In genomic region chr1:156055649-156056048, GRCh38 we compare ENCODE assay signal across 8 cellular contexts. TPM values are rescaled to one million over a fixed set of nuclear protein-coding genes. Genes with fewer than 3 reads are reported as not detected.
DNase-seq lines count a peak whose midpoint lies in the region; ATAC-seq, FAIRE-seq and TF ChIP-seq lines count a peak whose summit lies in the region.

No MANE protein-coding gene starts in this region.

- no peak overlapping the region for H2AFZ ChIP-seq in endothelial cell of umbilical vein (ENCODE audit: low read depth, low read length)

- DNase-seq in Panc1 (ENCODE audit: low read depth, low spot score): no peak
- no peak for DNase-seq in endothelial cell of umbilical vein (ENCODE audit: low read depth, low spot score)
- no peak for DNase-seq in prostate gland (ENCODE audit: low spot score)

- TF ChIP-seq CTCF in GM12875 (IDR thresholded peaks at IDR 0.05; ENCODE audit: borderline replicate concordance, insufficient read depth, low read depth, low read length): no peak
- TF ChIP-seq CTCF in Panc1 (IDR thresholded peaks at IDR 0.05): no peak
- no peak for TF ChIP-seq CTCF in endothelial cell of umbilical vein (IDR thresholded peaks at IDR 0.05; ENCODE audit: extremely low read depth in 1 of 2, insufficient read depth in 1 of 2, low read depth in 1 of 2, low read length in 2 of 2)
- TF ChIP-seq CTCF in prostate gland (IDR thresholded peaks at IDR 0.05): no peak

- H3K9me1 ChIP-seq in endothelial cell of umbilical vein (replicated peaks; ENCODE audit: control insufficient read depth, extremely low read depth, insufficient read depth, low read length): no peaks in the 10 kb centered on the region

- intact Hi-C loops in Panc1 (cut with micrococcal nuclease; ENCODE audit: unreplicated experiment): loop anchor here (5.0 kb wide), 1 partner anchor 113 kb away; the partner anchor contains the start of gene RXFP4
- intact Hi-C loops in endothelial cell of umbilical vein (cut with micrococcal nuclease): no loop called here
- intact Hi-C loops in prostate gland (cut with DNase I): no loop called here

- POLR2A ChIA-PET in Panc1 (lab: Charles Lee) (no interaction called here), endothelial cell of umbilical vein (lab: Charles Lee) (no interaction called here)

- H3K9ac ChIP-seq in endothelial cell of umbilical vein (replicated peaks; ENCODE audit: extremely low read depth, insufficient read depth, low read length): no peak overlapping the region

- no peaks in the 10 kb centered on the region for H4K20me1 ChIP-seq in endothelial cell of umbilical vein (replicated peaks; ENCODE audit: control insufficient read depth, extremely low read depth, insufficient read depth, low read length)

- no peaks in the 10 kb centered on the region for H3K27me3 ChIP-seq in Panc1 (ENCODE audit: control insufficient read depth, insufficient read depth, low read length)
- no peaks in the 10 kb centered on the region for H3K27me3 ChIP-seq in endothelial cell of umbilical vein (ENCODE audit: control insufficient read depth in 2 of 2, insufficient read depth in 2 of 2, low read length in 2 of 2)
- H3K27me3 ChIP-seq in prostate gland (replicated peaks; ENCODE audit: insufficient read depth): no peaks in the 10 kb centered on the region

- H3K4me3 ChIP-seq in GM12875 (ENCODE audit: low read depth, low read length) (peak overlapping the region; percentile 84), Panc1 (ENCODE audit: low read depth in 2 of 2, low read length in 2 of 2) (peak overlapping the region; percentile 87 to 96), endothelial cell of umbilical vein (replicated peaks in 1 of 3; ENCODE audit: insufficient read depth in 1 of 3, low read depth in 1 of 3, low read length in 3 of 3) (peak overlapping the region in 2 of 3 experiments; percentile 57 to 74), prostate gland (peak overlapping the region; percentile 69 to 93)

- H3K4me1 ChIP-seq in Panc1 (ENCODE audit: control insufficient read depth, insufficient read depth, low read length) (peaks cover 7% of the 10 kb centered on the region; the same call in 1 of the 2 replicates), endothelial cell of umbilical vein (ENCODE audit: control insufficient read depth, extremely low read depth, insufficient read depth, low read length) (peaks cover 15% of the 10 kb centered on the region), prostate gland (replicated peaks) (no peaks in the 10 kb centered on the region)

- peaks cover 3% of the 10 kb centered on the region; the same call in 1 of the 2 replicates for H3K36me3 ChIP-seq in Panc1 (ENCODE audit: control insufficient read depth, insufficient read depth, low read length)
- H3K36me3 ChIP-seq in endothelial cell of umbilical vein (ENCODE audit: control insufficient read depth in 2 of 2, extremely low read depth in 1 of 2, insufficient read depth in 2 of 2, low read length in 2 of 2): no peaks in the 10 kb centered on the region
- no peaks in the 10 kb centered on the region for H3K36me3 ChIP-seq in prostate gland

- peak; percentile 66 for FAIRE-seq in endothelial cell of umbilical vein (lab: Jason Lieb, UNC)

- in situ Hi-C loops in Panc1 (cut with HindIII; ENCODE audit: low pct_unique_long_range_greater_than_20kb, low sequenced_read_pairs): no loop called here

- ATAC-seq in Panc1: no peak
- ATAC-seq in GM18502 (IDR thresholded peaks at IDR 0.05; ENCODE audit: poor library complexity, unreplicated experiment): no peak
- ATAC-seq in GM18511 (IDR thresholded peaks at IDR 0.05; ENCODE audit: unreplicated experiment): no peak
- ATAC-seq in GM19452 (IDR thresholded peaks at IDR 0.05; ENCODE audit: unreplicated experiment): no peak
- no peak for ATAC-seq in HG03439 (IDR thresholded peaks at IDR 0.05; ENCODE audit: unreplicated experiment)

- H3K9me3 ChIP-seq in Panc1 (ENCODE audit: control insufficient read depth, insufficient read depth, low read depth, low read length) (no peaks in the 10 kb centered on the region), endothelial cell of umbilical vein (replicated peaks; ENCODE audit: control insufficient read depth, insufficient read depth, low read length) (no peaks in the 10 kb centered on the region), prostate gland (no peaks in the 10 kb centered on the region)

- peaks cover 19% of the 10 kb centered on the region for H3K79me2 ChIP-seq in endothelial cell of umbilical vein (ENCODE audit: control insufficient read depth, insufficient read depth, low read length)

- BruUV-seq in Panc1 (replicated peaks; lab: Mats Ljungman, UMichigan) (no TSS peak), endothelial cell of umbilical vein (replicated peaks; lab: Mats Ljungman, UMichigan) (no TSS peak)

- H3K27ac ChIP-seq in Panc1 (ENCODE audit: low read length) (peak overlapping the region; percentile 87), endothelial cell of umbilical vein (ENCODE audit: insufficient read depth, low read depth, low read length) (no peak overlapping the region), prostate gland (no peak overlapping the region)

- WGBS in prostate gland: 49% methylated on average over 6 of the region's 6 CpGs

- peak overlapping the region; percentile 75 for H3K4me2 ChIP-seq in endothelial cell of umbilical vein (ENCODE audit: insufficient read depth, low read length)

- TF ChIP-seq POLR2A in endothelial cell of umbilical vein (IDR thresholded peaks at IDR 0.05; ENCODE audit: low read depth, low read length) (no peak), prostate gland (IDR thresholded peaks at IDR 0.05) (no peak)

- dilution Hi-C loops in endothelial cell of umbilical vein (cut with MboI; ENCODE audit: extremely low pct_ligation_motif_present, low sequenced_read_pairs): no loop called here

- CTCF ChIA-PET in Panc1 (lab: Charles Lee): no interaction called here
- CTCF ChIA-PET in endothelial cell of umbilical vein (lab: Charles Lee): no interaction called here

RNA-seq across cellular contexts. Expression of gene LAMTOR2, which starts 1.1 kb away (rescaled TPM):
- total RNA-seq in Panc1 (2021; ENCODE audit: unreplicated experiment) (63.4 TPM), endothelial cell of umbilical vein (77.7 and 80.3 TPM in 2 replicates), prostate gland (10 to 100 TPM; 48.0 to 91.4 TPM)
- 111 TPM for polyA plus RNA-seq in Panc1 (2012; ENCODE audit: insufficient read length)
- 136 and 145 TPM in 2 replicates for polyA plus RNA-seq in endothelial cell of umbilical vein
- 127 and 134 TPM in 2 replicates for polyA plus RNA-seq in endothelial cell of umbilical vein (2011; cell fraction: cytosol; rRNA removed)
- 26.3 and 33.6 TPM in 2 replicates for polyA plus RNA-seq in endothelial cell of umbilical vein (2011; cell fraction: nucleus; rRNA removed)
- 80.8 and 89.4 TPM in 2 replicates for polyA plus RNA-seq in endothelial cell of umbilical vein (2012)
- 34.9 and 36.8 TPM in 2 replicates for polyA minus RNA-seq in endothelial cell of umbilical vein
- 31.1 TPM for polyA minus RNA-seq in endothelial cell of umbilical vein (2011; cell fraction: cytosol; rRNA and poly(A)+ RNA removed)
- polyA minus RNA-seq in endothelial cell of umbilical vein (2011; cell fraction: nucleus; rRNA and poly(A)+ RNA removed): 5.2 and 7.0 TPM in 2 replicates

RNA-seq across cellular contexts. Expression of gene UBQLN4, which starts 2.1 kb away (rescaled TPM):
- 60.0 TPM for total RNA-seq in Panc1 (2021; ENCODE audit: unreplicated experiment)
- polyA plus RNA-seq in Panc1 (2012; ENCODE audit: insufficient read length): 54.4 TPM
- 48.1 and 50.8 TPM in 2 replicates for total RNA-seq in endothelial cell of umbilical vein
- polyA plus RNA-seq in endothelial cell of umbilical vein: 50.5 and 53.6 TPM in 2 replicates
- polyA plus RNA-seq in endothelial cell of umbilical vein (2011; cell fraction: cytosol; rRNA removed): 35.4 and 37.2 TPM in 2 replicates
- polyA plus RNA-seq in endothelial cell of umbilical vein (2011; cell fraction: nucleus; rRNA removed): 69.3 and 71.6 TPM in 2 replicates
- polyA plus RNA-seq in endothelial cell of umbilical vein (2012): 33.9 and 41.1 TPM in 2 replicates
- polyA minus RNA-seq in endothelial cell of umbilical vein: 56.5 and 63.4 TPM in 2 replicates
- 33.5 TPM for polyA minus RNA-seq in endothelial cell of umbilical vein (2011; cell fraction: cytosol; rRNA and poly(A)+ RNA removed)
- 22.3 and 29.8 TPM in 2 replicates for polyA minus RNA-seq in endothelial cell of umbilical vein (2011; cell fraction: nucleus; rRNA and poly(A)+ RNA removed)
- 10 to 100 TPM; 27.0 to 43.6 TPM for total RNA-seq in prostate gland

RNA-seq across cellular contexts. Expression of gene RAB25, which starts 5.3 kb away (rescaled TPM):
- total RNA-seq in Panc1 (2021; ENCODE audit: unreplicated experiment) (not detected), endothelial cell of umbilical vein (not detected in 2 replicates), prostate gland (100 to 1,000 TPM in 1 of 2 donors, 10 to 100 TPM in 1; 33.5 to 100 TPM)
- not detected for polyA plus RNA-seq in Panc1 (2012; ENCODE audit: insufficient read length)
- polyA plus RNA-seq in endothelial cell of umbilical vein: not detected in 2 replicates
- polyA plus RNA-seq in endothelial cell of umbilical vein (2011; cell fraction: cytosol; rRNA removed): not detected in 2 replicates
- not detected in 2 replicates for polyA plus RNA-seq in endothelial cell of umbilical vein (2011; cell fraction: nucleus; rRNA removed)
- polyA plus RNA-seq in endothelial cell of umbilical vein (2012): not detected in 2 replicates
- 0.53 TPM in 1 of 2 replicates, not detected in the other for polyA minus RNA-seq in endothelial cell of umbilical vein
- polyA minus RNA-seq in endothelial cell of umbilical vein (2011; cell fraction: cytosol; rRNA and poly(A)+ RNA removed): not detected
- not detected in 2 replicates for polyA minus RNA-seq in endothelial cell of umbilical vein (2011; cell fraction: nucleus; rRNA and poly(A)+ RNA removed)

RNA-seq across cellular contexts. Expression of gene MEX3A, which starts 26.6 kb away (rescaled TPM):
- total RNA-seq in Panc1 (2021; ENCODE audit: unreplicated experiment) (15.8 TPM), endothelial cell of umbilical vein (23.6 and 26.6 TPM in 2 replicates), prostate gland (1 to 10 TPM; 3.3 to 5.7 TPM)
- 33.1 TPM for polyA plus RNA-seq in Panc1 (2012; ENCODE audit: insufficient read length)
- 20.2 and 22.0 TPM in 2 replicates for polyA plus RNA-seq in endothelial cell of umbilical vein
- 14.0 and 16.6 TPM in 2 replicates for polyA plus RNA-seq in endothelial cell of umbilical vein (2011; cell fraction: cytosol; rRNA removed)
- 17.9 and 22.9 TPM in 2 replicates for polyA plus RNA-seq in endothelial cell of umbilical vein (2011; cell fraction: nucleus; rRNA removed)
- 14.7 and 16.6 TPM in 2 replicates for polyA plus RNA-seq in endothelial cell of umbilical vein (2012)
- polyA minus RNA-seq in endothelial cell of umbilical vein: 26.8 and 30.9 TPM in 2 replicates
- 3.7 TPM for polyA minus RNA-seq in endothelial cell of umbilical vein (2011; cell fraction: cytosol; rRNA and poly(A)+ RNA removed)
- 10.9 and 12.6 TPM in 2 replicates for polyA minus RNA-seq in endothelial cell of umbilical vein (2011; cell fraction: nucleus; rRNA and poly(A)+ RNA removed)

RNA-seq across cellular contexts. Expression of gene SSR2, which starts 34.9 kb away (rescaled TPM):
- total RNA-seq in Panc1 (2021; ENCODE audit: unreplicated experiment) (252 TPM), endothelial cell of umbilical vein (339 and 362 TPM in 2 replicates), prostate gland (100 to 1,000 TPM; 201 to 229 TPM)
- polyA plus RNA-seq in Panc1 (2012; ENCODE audit: insufficient read length): 250 TPM
- 1,337 and 1,787 TPM in 2 replicates for polyA plus RNA-seq in endothelial cell of umbilical vein
- polyA plus RNA-seq in endothelial cell of umbilical vein (2011; cell fraction: cytosol; rRNA removed): 1,307 and 1,533 TPM in 2 replicates
- polyA plus RNA-seq in endothelial cell of umbilical vein (2011; cell fraction: nucleus; rRNA removed): 531 and 557 TPM in 2 replicates
- polyA plus RNA-seq in endothelial cell of umbilical vein (2012): 362 and 401 TPM in 2 replicates
- 780 and 932 TPM in 2 replicates for polyA minus RNA-seq in endothelial cell of umbilical vein
- polyA minus RNA-seq in endothelial cell of umbilical vein (2011; cell fraction: cytosol; rRNA and poly(A)+ RNA removed): 99.6 TPM
- polyA minus RNA-seq in endothelial cell of umbilical vein (2011; cell fraction: nucleus; rRNA and poly(A)+ RNA removed): 84.7 and 121 TPM in 2 replicates

Comparison
In these comparisons a context has a peak if more than half of its experiments do, and no peak if none do; other contexts are left out.
1. RNA of gene RAB25, which starts 5.3 kb away (total RNA-seq): 33.5 to 100 TPM in prostate gland; not detected in endothelial cell of umbilical vein and not detected in Panc1 (single experiment); every median in the first group is over 10 times any median in the second.
2. Peak in every context shown above with its lines, with median percentiles within 50 percentile points of each other: H3K4me3 ChIP-seq.